In the genomic region with DNA sequence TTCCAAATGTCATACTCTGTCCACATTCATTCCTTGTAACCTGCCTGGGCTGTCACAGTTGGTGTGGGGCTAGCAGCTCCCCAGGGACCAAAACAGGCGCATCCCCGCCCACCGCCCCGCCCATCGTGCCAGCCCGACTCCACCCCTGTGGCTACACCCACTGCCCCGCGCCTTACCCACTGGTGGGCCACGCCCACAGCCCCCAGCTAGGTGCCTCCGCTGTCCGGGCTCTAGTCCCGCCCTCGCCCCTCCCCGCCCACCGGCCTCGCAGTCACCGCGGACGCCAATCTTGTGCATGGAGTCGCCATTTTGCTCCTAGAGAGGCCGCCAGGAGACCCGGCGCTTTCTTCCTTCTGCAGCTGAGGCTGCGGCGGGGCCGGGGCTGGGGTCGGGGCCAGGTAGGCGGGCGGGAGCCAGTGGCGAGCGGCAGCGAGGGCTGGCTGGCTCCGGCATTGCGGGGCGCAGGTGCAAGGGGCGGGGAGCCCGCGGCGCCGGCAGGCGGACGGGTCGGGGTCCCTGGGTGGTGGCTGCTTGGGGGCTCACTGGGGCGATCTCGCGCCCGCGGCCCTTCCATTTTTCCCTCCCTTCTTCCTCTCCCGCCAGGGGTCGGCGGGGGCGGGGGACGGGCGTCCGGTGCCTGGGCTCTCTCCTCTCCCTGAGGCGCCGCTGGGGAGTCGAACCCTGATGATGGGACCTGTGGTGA, we compare ENCODE assay signal across 1 cellular context.
TF ChIP-seq lines count a peak whose summit lies in the region.

TSS of gene PRPSAP2 (plus strand) at position 268 of the 703 bp plus-strand sequence. CDS start 7,703 bp downstream, outside the sequence.

TF ChIP-seq in HepG2, 621 proteins besides CTCF, POLR2A, EP300 and RAD21 (continued from another document and continues in another):
- no peak for TF ChIP-seq TCF12 (IDR thresholded peaks at IDR 0.05)
- 0 out of 2 replicates have a peak, but pooled peaks have one; percentile 50 for TF ChIP-seq TCF12 (CRISPR knock-in tag; IDR thresholded peaks at IDR 0.05)
- no peak for TF ChIP-seq ZNF24 (IDR thresholded peaks at IDR 0.05)
- TF ChIP-seq KDM5B (CRISPR knock-in tag; IDR thresholded peaks at IDR 0.05; ENCODE audit: borderline replicate concordance), result peak; percentile 45; the same call in 1 of the 2 replicates
- TF ChIP-seq MATR3 (CRISPR knock-in tag; IDR thresholded peaks at IDR 0.05), result no peak
- TF ChIP-seq, protein P1, sequence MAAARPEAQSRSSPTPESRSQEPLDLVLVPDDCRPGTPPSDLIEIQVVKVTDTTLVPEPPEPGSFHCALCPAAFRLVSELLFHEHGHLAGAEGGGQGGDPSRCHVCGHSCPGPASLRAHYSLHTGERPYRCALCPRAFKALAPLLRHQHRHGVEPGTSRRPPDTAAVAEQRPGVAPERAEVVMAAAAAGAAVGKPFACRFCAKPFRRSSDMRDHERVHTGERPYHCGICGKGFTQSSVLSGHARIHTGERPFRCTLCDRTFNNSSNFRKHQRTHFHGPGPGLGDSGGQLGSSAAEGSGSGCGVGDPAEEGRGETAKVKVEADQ (CRISPR knock-in tag; IDR thresholded peaks at IDR 0.05; ENCODE audit: borderline replicate concordance), result no peak
- no peak for TF ChIP-seq ZNF33A (CRISPR knock-in tag; IDR thresholded peaks at IDR 0.05; ENCODE audit: borderline replicate concordance)
- TF ChIP-seq REPIN1 (CRISPR knock-in tag; IDR thresholded peaks at IDR 0.05; ENCODE audit: borderline replicate concordance, low read depth), result no peak
- TF ChIP-seq MAX (IDR thresholded peaks at IDR 0.05), result no peak
- TF ChIP-seq, protein P2, sequence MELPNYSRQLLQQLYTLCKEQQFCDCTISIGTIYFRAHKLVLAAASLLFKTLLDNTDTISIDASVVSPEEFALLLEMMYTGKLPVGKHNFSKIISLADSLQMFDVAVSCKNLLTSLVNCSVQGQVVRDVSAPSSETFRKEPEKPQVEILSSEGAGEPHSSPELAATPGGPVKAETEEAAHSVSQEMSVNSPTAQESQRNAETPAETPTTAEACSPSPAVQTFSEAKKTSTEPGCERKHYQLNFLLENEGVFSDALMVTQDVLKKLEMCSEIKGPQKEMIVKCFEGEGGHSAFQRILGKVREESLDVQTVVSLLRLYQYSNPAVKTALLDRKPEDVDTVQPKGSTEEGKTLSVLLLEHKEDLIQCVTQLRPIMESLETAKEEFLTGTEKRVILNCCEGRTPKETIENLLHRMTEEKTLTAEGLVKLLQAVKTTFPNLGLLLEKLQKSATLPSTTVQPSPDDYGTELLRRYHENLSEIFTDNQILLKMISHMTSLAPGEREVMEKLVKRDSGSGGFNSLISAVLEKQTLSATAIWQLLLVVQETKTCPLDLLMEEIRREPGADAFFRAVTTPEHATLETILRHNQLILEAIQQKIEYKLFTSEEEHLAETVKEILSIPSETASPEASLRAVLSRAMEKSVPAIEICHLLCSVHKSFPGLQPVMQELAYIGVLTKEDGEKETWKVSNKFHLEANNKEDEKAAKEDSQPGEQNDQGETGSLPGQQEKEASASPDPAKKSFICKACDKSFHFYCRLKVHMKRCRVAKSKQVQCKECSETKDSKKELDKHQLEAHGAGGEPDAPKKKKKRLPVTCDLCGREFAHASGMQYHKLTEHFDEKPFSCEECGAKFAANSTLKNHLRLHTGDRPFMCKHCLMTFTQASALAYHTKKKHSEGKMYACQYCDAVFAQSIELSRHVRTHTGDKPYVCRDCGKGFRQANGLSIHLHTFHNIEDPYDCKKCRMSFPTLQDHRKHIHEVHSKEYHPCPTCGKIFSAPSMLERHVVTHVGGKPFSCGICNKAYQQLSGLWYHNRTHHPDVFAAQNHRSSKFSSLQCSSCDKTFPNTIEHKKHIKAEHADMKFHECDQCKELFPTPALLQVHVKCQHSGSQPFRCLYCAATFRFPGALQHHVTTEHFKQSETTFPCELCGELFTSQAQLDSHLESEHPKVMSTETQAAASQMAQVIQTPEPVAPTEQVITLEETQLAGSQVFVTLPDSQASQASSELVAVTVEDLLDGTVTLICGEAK (IDR thresholded peaks at IDR 0.05), result no peak
- TF ChIP-seq, protein P2 (CRISPR knock-in tag; IDR thresholded peaks at IDR 0.05), result no peak
- 0 out of 2 replicates have a peak, but pooled peaks have one; percentile 23 for TF ChIP-seq ELF3 (CRISPR knock-in tag; IDR thresholded peaks at IDR 0.05)
- TF ChIP-seq ZNF331 (CRISPR knock-in tag; IDR thresholded peaks at IDR 0.05), result 0 out of 2 replicates have a peak, but pooled peaks have one; percentile 31
- TF ChIP-seq, protein P3, sequence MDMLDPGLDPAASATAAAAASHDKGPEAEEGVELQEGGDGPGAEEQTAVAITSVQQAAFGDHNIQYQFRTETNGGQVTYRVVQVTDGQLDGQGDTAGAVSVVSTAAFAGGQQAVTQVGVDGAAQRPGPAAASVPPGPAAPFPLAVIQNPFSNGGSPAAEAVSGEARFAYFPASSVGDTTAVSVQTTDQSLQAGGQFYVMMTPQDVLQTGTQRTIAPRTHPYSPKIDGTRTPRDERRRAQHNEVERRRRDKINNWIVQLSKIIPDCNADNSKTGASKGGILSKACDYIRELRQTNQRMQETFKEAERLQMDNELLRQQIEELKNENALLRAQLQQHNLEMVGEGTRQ (IDR thresholded peaks at IDR 0.05; ENCODE audit: low read depth, low read length), result no peak
- TF ChIP-seq, protein P3 (CRISPR knock-in tag; IDR thresholded peaks at IDR 0.05; ENCODE audit: borderline replicate concordance), result no peak
- TF ChIP-seq CREM (IDR thresholded peaks at IDR 0.05), result no peak
- TF ChIP-seq CREM (CRISPR knock-in tag; IDR thresholded peaks at IDR 0.05), result no peak
- 0 out of 2 replicates have a peak, but pooled peaks have one; percentile 41 for TF ChIP-seq KLF6 (CRISPR knock-in tag; IDR thresholded peaks at IDR 0.05)
- TF ChIP-seq ZNF564 (CRISPR knock-in tag; IDR thresholded peaks at IDR 0.05), result no peak
- no peak for TF ChIP-seq CEBPG (CRISPR knock-in tag; IDR thresholded peaks at IDR 0.05)
- no peak for TF ChIP-seq HOXD1 (CRISPR knock-in tag; IDR thresholded peaks at IDR 0.05)
- 0 out of 2 replicates have a peak, but pooled peaks have one; percentile 16 for TF ChIP-seq YEATS4 (CRISPR knock-in tag; IDR thresholded peaks at IDR 0.05; ENCODE audit: borderline replicate concordance)
- TF ChIP-seq ZNF326 (CRISPR knock-in tag; IDR thresholded peaks at IDR 0.05; ENCODE audit: borderline replicate concordance), result no peak
- TF ChIP-seq MYC (CRISPR knock-in tag; IDR thresholded peaks at IDR 0.05; ENCODE audit: borderline replicate concordance), result peak; percentile 42; the same call in 1 of the 2 replicates
- 0 out of 2 replicates have a peak, but pooled peaks have one; percentile 41 for TF ChIP-seq ZNF543 (CRISPR knock-in tag; IDR thresholded peaks at IDR 0.05)
- peak; percentile 56; the same call in 1 of the 2 replicates for TF ChIP-seq TBX2 (CRISPR knock-in tag; IDR thresholded peaks at IDR 0.05; ENCODE audit: borderline replicate concordance)
- TF ChIP-seq, protein P4, sequence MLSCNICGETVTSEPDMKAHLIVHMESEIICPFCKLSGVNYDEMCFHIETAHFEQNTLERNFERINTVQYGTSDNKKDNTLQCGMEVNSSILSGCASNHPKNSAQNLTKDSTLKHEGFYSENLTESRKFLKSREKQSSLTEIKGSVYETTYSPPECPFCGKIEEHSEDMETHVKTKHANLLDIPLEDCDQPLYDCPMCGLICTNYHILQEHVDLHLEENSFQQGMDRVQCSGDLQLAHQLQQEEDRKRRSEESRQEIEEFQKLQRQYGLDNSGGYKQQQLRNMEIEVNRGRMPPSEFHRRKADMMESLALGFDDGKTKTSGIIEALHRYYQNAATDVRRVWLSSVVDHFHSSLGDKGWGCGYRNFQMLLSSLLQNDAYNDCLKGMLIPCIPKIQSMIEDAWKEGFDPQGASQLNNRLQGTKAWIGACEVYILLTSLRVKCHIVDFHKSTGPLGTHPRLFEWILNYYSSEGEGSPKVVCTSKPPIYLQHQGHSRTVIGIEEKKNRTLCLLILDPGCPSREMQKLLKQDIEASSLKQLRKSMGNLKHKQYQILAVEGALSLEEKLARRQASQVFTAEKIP (CRISPR knock-in tag; IDR thresholded peaks at IDR 0.05; ENCODE audit: borderline replicate concordance), result no peak
- TF ChIP-seq HNF1A (IDR thresholded peaks at IDR 0.05; ENCODE audit: low read depth), result no peak
- no peak for TF ChIP-seq HNF1A (CRISPR knock-in tag; IDR thresholded peaks at IDR 0.05; ENCODE audit: borderline replicate concordance)
- TF ChIP-seq, protein P5, sequence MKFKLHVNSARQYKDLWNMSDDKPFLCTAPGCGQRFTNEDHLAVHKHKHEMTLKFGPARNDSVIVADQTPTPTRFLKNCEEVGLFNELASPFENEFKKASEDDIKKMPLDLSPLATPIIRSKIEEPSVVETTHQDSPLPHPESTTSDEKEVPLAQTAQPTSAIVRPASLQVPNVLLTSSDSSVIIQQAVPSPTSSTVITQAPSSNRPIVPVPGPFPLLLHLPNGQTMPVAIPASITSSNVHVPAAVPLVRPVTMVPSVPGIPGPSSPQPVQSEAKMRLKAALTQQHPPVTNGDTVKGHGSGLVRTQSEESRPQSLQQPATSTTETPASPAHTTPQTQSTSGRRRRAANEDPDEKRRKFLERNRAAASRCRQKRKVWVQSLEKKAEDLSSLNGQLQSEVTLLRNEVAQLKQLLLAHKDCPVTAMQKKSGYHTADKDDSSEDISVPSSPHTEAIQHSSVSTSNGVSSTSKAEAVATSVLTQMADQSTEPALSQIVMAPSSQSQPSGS (CRISPR knock-in tag; IDR thresholded peaks at IDR 0.05), result no peak
- TF ChIP-seq TRIM24 (CRISPR knock-in tag; IDR thresholded peaks at IDR 0.05), result no peak
- peak; percentile 18; the same call in 1 of the 2 replicates for TF ChIP-seq FOXC1 (CRISPR knock-in tag; IDR thresholded peaks at IDR 0.05; ENCODE audit: borderline replicate concordance)
- peak; percentile 38; the same call in 1 of the 2 replicates for TF ChIP-seq GATAD2A (CRISPR knock-in tag; IDR thresholded peaks at IDR 0.05)
- TF ChIP-seq PCBP2 (optimal IDR thresholded peaks at IDR 0.05; ENCODE audit: low read depth, low read length, poor library complexity, severe bottlenecking), result no peak
- TF ChIP-seq, protein P6, sequence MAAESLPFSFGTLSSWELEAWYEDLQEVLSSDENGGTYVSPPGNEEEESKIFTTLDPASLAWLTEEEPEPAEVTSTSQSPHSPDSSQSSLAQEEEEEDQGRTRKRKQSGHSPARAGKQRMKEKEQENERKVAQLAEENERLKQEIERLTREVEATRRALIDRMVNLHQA (CRISPR knock-in tag; IDR thresholded peaks at IDR 0.05), result no peak
- TF ChIP-seq KAT7 (CRISPR knock-in tag; IDR thresholded peaks at IDR 0.05; ENCODE audit: borderline replicate concordance), result no peak; the same call in 1 of the 2 replicates
- TF ChIP-seq FOXK1 (CRISPR knock-in tag; IDR thresholded peaks at IDR 0.05; ENCODE audit: borderline replicate concordance, low read depth), result peak; percentile 46; the same call in 1 of the 2 replicates
- TF ChIP-seq WIZ (CRISPR knock-in tag; IDR thresholded peaks at IDR 0.05), result no peak
